Comparison of ENCODE assay signal across 11 cellular contexts in the genomic region with DNA sequence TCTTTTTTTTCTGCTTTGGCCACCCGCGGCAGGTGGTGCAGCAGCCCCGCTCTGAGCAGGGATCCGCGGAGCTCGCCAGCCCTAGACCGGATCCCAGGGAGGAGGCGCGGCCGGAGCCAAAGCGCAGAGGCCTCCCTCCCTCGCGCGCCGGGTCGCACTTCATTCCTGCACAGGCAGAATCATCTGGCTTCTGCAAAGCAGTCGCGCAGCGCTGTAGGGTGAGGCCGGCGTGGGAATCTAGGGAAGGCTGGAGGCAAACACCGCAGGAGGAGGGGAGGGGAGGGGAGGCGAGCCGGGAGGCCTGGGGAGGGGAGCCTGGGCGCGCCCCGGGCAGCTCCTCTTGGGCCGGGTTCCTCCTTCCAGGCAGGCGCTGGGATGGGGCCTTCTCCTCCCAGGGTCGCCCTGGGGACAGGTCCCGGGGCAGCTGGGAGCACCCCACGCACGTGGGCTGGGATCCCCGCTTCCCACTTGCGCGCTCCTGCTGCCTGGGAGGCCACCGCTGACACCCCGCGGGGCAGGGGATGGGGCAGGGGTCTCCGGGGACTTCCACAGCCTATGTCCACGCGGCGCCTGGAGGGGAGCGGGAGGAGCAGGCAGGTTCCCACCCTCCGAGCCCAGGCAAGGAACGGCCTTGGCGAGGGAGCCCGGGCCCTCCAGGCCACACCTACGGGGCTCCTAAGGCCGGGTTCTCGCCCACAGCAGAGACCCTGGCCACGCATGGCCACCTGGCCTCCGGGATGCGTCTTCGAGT. TPM values are rescaled to one million over a fixed set of nuclear protein-coding genes. Genes with fewer than 3 reads are reported as not detected.
A peak's percentile ranks its signal among the peaks of the same experiment; 100 is the strongest.
DNase-seq lines count a peak whose midpoint lies in the region; ATAC-seq, FAIRE-seq and TF ChIP-seq lines count a peak whose summit lies in the region.
"Had no signal": no experiment of that assay in that cellular context is flagged by ENCODE, and none has a peak within 500 bp of the region (broad histone marks: within the 10 kb centered on the region; RNA-seq: fewer than 3 reads in every experiment).

No MANE protein-coding gene starts in this region.

- FAIRE-seq in urothelium cell line (lab: Jason Lieb, UNC): no peak

- H3K9me3 ChIP-seq in colonic mucosa (no peaks in the 10 kb centered on the region), HAP-1 (no peaks in the 10 kb centered on the region)
- H3K9me3 ChIP-seq: SK-N-SH had no signal

- peak overlapping the region; percentile 34 for H3K27ac Mint-ChIP-seq in progenitor cell of endocrine pancreas

- H3K4me3 ChIP-seq in colonic mucosa: peak overlapping the region; percentile 29
- H3K4me3 ChIP-seq in HAP-1: no peak overlapping the region

- no peaks in the 10 kb centered on the region for H3K27me3 Mint-ChIP-seq in progenitor cell of endocrine pancreas

- ATAC-seq in GM21515 (IDR thresholded peaks at IDR 0.05; ENCODE audit: unreplicated experiment): no peak

- DNase-seq in COLO668 (lab: John Stamatoyannopoulos, UW; ENCODE audit: unreplicated experiment) (peak; percentile 61), colonic mucosa (peak; percentile 59), iPS-NIHi7 (ENCODE audit: extremely low spot score) (peak; percentile 51), progenitor cell of endocrine pancreas (ENCODE audit: low spot score, unreplicated experiment) (peak; percentile 46), COLO829 (ENCODE audit: low spot score) (no peak), HAP-1 (ENCODE audit: low spot score in 2 of 2) (no peak), urothelium cell line (ENCODE audit: low spot score) (no peak)
- DNase-seq: activated effector memory CD4-positive, alpha-beta T cell treated with anti-CD3 and anti-CD28 coated beads, Interleukin-2, amount 50 U/mL, for 16 hours; COR-L47; SK-N-SH had no signal

- peaks cover 2% of the 10 kb centered on the region for H3K9me3 Mint-ChIP-seq in progenitor cell of endocrine pancreas (ENCODE audit: low read depth)

- no peak for TF ChIP-seq CTCF in colonic mucosa (IDR thresholded peaks at IDR 0.05)
- TF ChIP-seq CTCF in progenitor cell of endocrine pancreas (IDR thresholded peaks at IDR 0.05; ENCODE audit: unreplicated experiment): no peak

- H3K36me3 ChIP-seq in colonic mucosa: no peaks in the 10 kb centered on the region
- H3K36me3 ChIP-seq in HAP-1 (replicated peaks): no peaks in the 10 kb centered on the region

- H3K4me3 Mint-ChIP-seq in progenitor cell of endocrine pancreas (ENCODE audit: low read depth): peak overlapping the region; percentile 65

- no peaks in the 10 kb centered on the region for H3K27me3 ChIP-seq in colonic mucosa
- H3K27me3 ChIP-seq in HAP-1 (ENCODE audit: low read depth): no peaks in the 10 kb centered on the region

- H3K4me1 ChIP-seq in colonic mucosa (peaks cover 10% of the 10 kb centered on the region), HAP-1 (peaks cover 17% of the 10 kb centered on the region)

- H3K27ac ChIP-seq in colonic mucosa: peak overlapping the region; percentile 27

- peaks cover 62% of the 10 kb centered on the region for H3K4me1 Mint-ChIP-seq in progenitor cell of endocrine pancreas (ENCODE audit: low read depth)

- peak overlapping the region; percentile 6 to 19 for H3K9ac ChIP-seq in colonic mucosa (ENCODE audit: low read depth in 2 of 2, low read length in 2 of 2)
- H3K9ac ChIP-seq: SK-N-SH had no signal

- in situ Hi-C loops in HAP-1 (cut with MboI; ENCODE audit: low sequenced_read_pairs): no loop called here

- H3K36me3 Mint-ChIP-seq in progenitor cell of endocrine pancreas (ENCODE audit: insufficient read depth): peaks cover 2% of the 10 kb centered on the region

- intact Hi-C loops in colonic mucosa (cut with DNase I): no loop called here

RNA-seq across cellular contexts. Expression of gene MBP, which starts 45.0 kb away (rescaled TPM):
- total RNA-seq in colonic mucosa (10 to 100 TPM; 43.0 to 65.8 TPM), progenitor cell of endocrine pancreas (38.4 and 39.0 TPM in 2 replicates)

Comparison
In these comparisons a context has a peak if more than half of its experiments do, and no peak if none do; other contexts are left out.
1. DNase-seq: peak in COLO668 (single experiment), colonic mucosa (single experiment), iPS-NIHi7 (single experiment) and progenitor cell of endocrine pancreas (single experiment); none in COLO829 (single experiment), HAP-1 (0 of 2) and urothelium cell line (single experiment).